ENCODE assay signal across 8 cellular contexts in genomic region chr1:8259498-8260290, GRCh38. TPM values are rescaled to one million over a fixed set of nuclear protein-coding genes. Genes with fewer than 3 reads are reported as not detected.
DNase-seq lines count a peak whose midpoint lies in the region; ATAC-seq and TF ChIP-seq lines count a peak whose summit lies in the region.

No MANE protein-coding gene starts in this region.

- TF ChIP-seq CTCF in RWPE2 (IDR thresholded peaks at IDR 0.05; ENCODE audit: poor library complexity, severe bottlenecking), result no peak
- no peak for TF ChIP-seq CTCF in fibroblast of the aortic adventitia (IDR thresholded peaks at IDR 0.05; ENCODE audit: insufficient read depth, low read length)

- no peaks in the 10 kb centered on the region for H3K36me3 ChIP-seq in RWPE2 (ENCODE audit: low read depth)

- peak; percentile 47 for DNase-seq in GM03348 (ENCODE audit: low spot score)
- DNase-seq in RWPE2 (ENCODE audit: low spot score), result no peak
- DNase-seq in fibroblast of the aortic adventitia (ENCODE audit: low read depth), result peak; percentile 64
- peak; percentile 84 for DNase-seq in sciatic nerve (ENCODE audit: low spot score)
- DNase-seq in NCI-H774 (lab: John Stamatoyannopoulos, UW), result no peak
- no peak for DNase-seq in stimulated activated CD4-positive, alpha-beta T cell treated with anti-CD3 and anti-CD28 coated beads, Interleukin-12 subunit alpha, Interleukin-12 subunit beta, amount 100 ng/mL, for 4 hours

- H3K27ac ChIP-seq in RWPE2 (ENCODE audit: poor library complexity, severe bottlenecking), result peak overlapping the region; percentile 87

- H3K9me3 ChIP-seq in RWPE2 (ENCODE audit: severe bottlenecking), result no peaks in the 10 kb centered on the region

- intact Hi-C loops in sciatic nerve (cut with DNase I), result no loop called here

- H3K4me1 ChIP-seq in RWPE2 (ENCODE audit: insufficient read depth, poor library complexity, severe bottlenecking), result peaks cover 25% of the 10 kb centered on the region

- no peaks in the 10 kb centered on the region for H3K27me3 ChIP-seq in RWPE2 (ENCODE audit: insufficient read depth, poor library complexity, severe bottlenecking)

- no peak overlapping the region for H3K4me3 ChIP-seq in RWPE2 (ENCODE audit: severe bottlenecking)
- no peak overlapping the region for H3K4me3 ChIP-seq in fibroblast of the aortic adventitia (ENCODE audit: low read depth, low read length)

- ATAC-seq in RWPE2 (ENCODE audit: low read depth) (peak; percentile 56), sciatic nerve (peak; percentile 94), HG03135 (IDR thresholded peaks at IDR 0.05; ENCODE audit: unreplicated experiment) (no peak), HG02970 (IDR thresholded peaks at IDR 0.05; ENCODE audit: low FRiP score, unreplicated experiment) (no peak)

RNA-seq across cellular contexts. Expression of gene SLC45A1, which starts 58.2 kb away (rescaled TPM):
- total RNA-seq in fibroblast of the aortic adventitia (ENCODE audit: low replicate concordance) (2.0 TPM in 2 replicates), sciatic nerve (2.5 TPM)

Comparison
In these comparisons a context has a peak if more than half of its experiments do, and no peak if none do; other contexts are left out.
1. DNase-seq: peak in GM03348 (single experiment), fibroblast of the aortic adventitia (single experiment) and sciatic nerve (single experiment); none in RWPE2 (single experiment), NCI-H774 (single experiment) and stimulated activated CD4-positive, alpha-beta T cell treated with anti-CD3 and anti-CD28 coated beads, Interleukin-12 subunit alpha, Interleukin-12 subunit beta, amount 100 ng/mL, for 4 hours (single experiment).
2. ATAC-seq: peak in RWPE2 (single experiment) and sciatic nerve (single experiment); none in HG03135 (single experiment) and HG02970 (single experiment).